10 cellular contexts compared by ENCODE assay signal in genomic region chr4:164748375-164748774, GRCh38. TPM values are rescaled to one million over a fixed set of nuclear protein-coding genes. Genes with fewer than 3 reads are reported as not detected.
DNase-seq lines count a peak whose midpoint lies in the region; ATAC-seq and TF ChIP-seq lines count a peak whose summit lies in the region.
"Had no signal": no experiment of that assay in that cellular context is flagged by ENCODE, and none has a peak within 500 bp of the region (broad histone marks: within the 10 kb centered on the region; RNA-seq: fewer than 3 reads in every experiment).

No MANE protein-coding gene starts in this region.

- H3K36me3 ChIP-seq in heart left ventricle (no peaks in the 10 kb centered on the region), upper lobe of right lung (no peaks in the 10 kb centered on the region)
- H3K36me3 ChIP-seq: sigmoid colon had no signal

- peak in 9 of 12 donors; percentile 12 to 49 (median 37) for TF ChIP-seq CTCF in heart left ventricle (IDR thresholded peaks at IDR 0.05)
- TF ChIP-seq CTCF in upper lobe of right lung (IDR thresholded peaks at IDR 0.05) = peak; percentile 41

- ATAC-seq in heart left ventricle (no peak), left cardiac atrium (no peak), upper lobe of right lung (no peak)

- H3K9me3 ChIP-seq in heart left ventricle (peaks cover 0 to 15% (median 0%) of the 10 kb centered on the region in 12 donors), upper lobe of right lung (no peaks in the 10 kb centered on the region)
- H3K9me3 ChIP-seq: sigmoid colon had no signal

- H3K27me3 ChIP-seq in heart left ventricle = peaks cover 0 to 4% (median 0%) of the 10 kb centered on the region in 9 donors
- H3K27me3 ChIP-seq in upper lobe of right lung = no peaks in the 10 kb centered on the region
- H3K27me3 ChIP-seq: sigmoid colon had no signal

- intact Hi-C loops in heart left ventricle (cut with DNase I) = loop anchor here in 1 of 10 donors (5.0 kb wide), 1 partner anchor 1196 kb away; no protein-coding TSS in a partner anchor
- intact Hi-C loops in left cardiac atrium (cut with DNase I) = loop anchor here (5.0 to 10.0 kb wide), 2 partner anchors 1184 to 1191 kb away; no protein-coding TSS in a partner anchor
- intact Hi-C loops in upper lobe of right lung (cut with DNase I) = no loop called here

- H3K4me1 ChIP-seq in heart left ventricle (no peaks in the 10 kb centered on the region), upper lobe of right lung (no peaks in the 10 kb centered on the region)
- H3K4me1 ChIP-seq: sigmoid colon had no signal

- no peak overlapping the region for H3K4me3 ChIP-seq in heart left ventricle
- H3K4me3 ChIP-seq in upper lobe of right lung = no peak overlapping the region
- H3K4me3 ChIP-seq: sigmoid colon had no signal

- H3K27ac ChIP-seq in heart left ventricle (no peak overlapping the region), upper lobe of right lung (no peak overlapping the region)
- H3K27ac ChIP-seq: sigmoid colon had no signal

- DNase-seq in heart left ventricle = no peak
- no peak for DNase-seq in left cardiac atrium
- DNase-seq in OCI-M1 (lab: John Stamatoyannopoulos, UW) = peak; percentile 61
- peak; percentile 46 for DNase-seq in fibroblast of peridontal ligament (ENCODE audit: extremely low read depth)
- DNase-seq in upper lobe of right lung = no peak
- DNase-seq in NCI-H128 (lab: John Stamatoyannopoulos, UW; ENCODE audit: unreplicated experiment) = no peak
- no peak for DNase-seq in OCI-M2 (lab: John Stamatoyannopoulos, UW; ENCODE audit: unreplicated experiment)
- no peak for DNase-seq in HK-2 (ENCODE audit: unreplicated experiment)
- DNase-seq: activated naive CD8-positive, alpha-beta T cell treated with anti-CD3 and anti-CD28 coated beads for 36 hours; sigmoid colon had no signal

- WGBS in heart left ventricle, 4 donors = 57 to 60% (median 59%) methylated on average over 3 of the region's 3 CpGs

- TF ChIP-seq POLR2A in heart left ventricle (IDR thresholded peaks at IDR 0.05) = no peak

RNA-seq across cellular contexts. Expression of gene SMIM31, which starts 5.6 kb away (rescaled TPM):
- total RNA-seq in heart left ventricle = not detected
- polyA plus RNA-seq in heart left ventricle = not detected
- not detected for total RNA-seq in left cardiac atrium
- not detected for total RNA-seq in upper lobe of right lung
- total RNA-seq: activated naive CD8-positive, alpha-beta T cell treated with anti-CD3 and anti-CD28 coated beads for 36 hours; sigmoid colon had no signal

Comparison
In these comparisons a context has a peak if more than half of its experiments do, and no peak if none do; other contexts are left out.
1. DNase-seq: peak in OCI-M1 (single experiment) and fibroblast of peridontal ligament (single experiment); none in heart left ventricle (0 of 5), left cardiac atrium (single experiment), upper lobe of right lung (single experiment), NCI-H128 (single experiment), OCI-M2 (single experiment) and HK-2 (single experiment).